In the genomic region with DNA sequence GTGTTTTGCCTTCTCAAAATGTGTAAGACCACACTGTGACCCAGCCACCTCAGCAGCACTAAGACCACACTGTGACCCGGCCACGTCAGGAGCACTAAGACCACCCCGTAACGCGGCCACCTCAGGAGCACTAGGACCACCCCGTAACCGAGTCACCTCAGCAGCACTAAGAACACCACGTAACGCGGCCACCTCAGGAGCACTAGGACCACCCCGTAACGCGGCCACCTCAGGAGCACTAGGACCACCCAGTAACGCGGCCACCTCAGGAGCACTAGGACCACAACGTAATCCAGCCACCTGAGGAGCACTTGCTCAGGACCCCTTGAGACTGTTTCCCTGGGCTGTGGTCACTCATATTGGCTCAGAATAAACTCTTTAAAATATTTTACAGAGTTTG, we compare ENCODE assay signal across 30 cellular contexts.
"Had no signal": no experiment of that assay in that cellular context is flagged by ENCODE, and none has a peak within 500 bp of the region (broad histone marks: within the 10 kb centered on the region; RNA-seq: fewer than 3 reads in every experiment).

No MANE protein-coding gene starts in this region.

- H3K27me3 Mint-ChIP-seq: progenitor cell of endocrine pancreas; stimulated activated memory B cell treated with anti-CD40 and anti-IgM and Interleukin-4, amounts not matched to agents 10 μg/mL and 1 μg/mL and 100 μg/mL, for 72 hours had no signal

- H3K27me3 ChIP-seq: neural progenitor cell, neutrophil, pancreas, right lobe of liver, thyroid gland, tibial nerve, upper lobe of left lung, vagina had no signal

- H3K9me3 ChIP-seq: neutrophil, pancreas, psoas muscle, right lobe of liver, stomach, thoracic aorta, thyroid gland, tibial nerve, upper lobe of left lung, vagina had no signal

- H3K27ac ChIP-seq: neural progenitor cell, neutrophil, pancreas, psoas muscle, right lobe of liver, skin epidermis, spleen, stomach, thoracic aorta, thyroid gland, tibial nerve, upper lobe of left lung, vagina had no signal

- H3K4me3 ChIP-seq: neural progenitor cell, pancreas, psoas muscle, right lobe of liver, skin epidermis, smooth muscle cell, spleen, stomach, thoracic aorta, thyroid gland, tibial nerve, upper lobe of left lung, vagina had no signal

- DNase-seq: naive thymus-derived CD4-positive, alpha-beta T cell; natural killer cell; nucleus accumbens; pancreas; psoas muscle; right lobe of liver; spleen; stimulated activated CD4-positive, alpha-beta T cell treated with anti-CD3 and anti-CD28 coated beads, Interleukin-12 subunit alpha, Interleukin-12 subunit beta, amount 100 ng/mL, for 4 hours; stimulated activated CD4-positive, alpha-beta T cell treated with anti-CD3 and anti-CD28 coated beads, Interleukin-1b, Interleukin-23, amount 100 ng/mL, for 48 hours; stimulated activated CD4-positive, alpha-beta T cell treated with anti-CD3 and anti-CD28 coated beads, Interleukin-4, amount 100 ng/mL, for 1 hour; stimulated activated CD4-positive, alpha-beta T cell treated with anti-CD3 and anti-CD28 coated beads, Interleukin-4, amount 100 ng/mL, for 4 hours; stimulated activated CD8-positive, alpha-beta memory T cell treated with anti-CD3 and anti-CD28 coated beads, Interleukin-4, amount 100 ng/mL, for 48 hours; stimulated activated naive CD4-positive, alpha-beta T cell; stimulated activated naive CD8-positive, alpha-beta T cell treated with anti-CD3 and anti-CD28 coated beads, Interleukin-15, Interleukin-2, amounts not matched to agents 100 U/mL and 50 U/mL, for 24 hours; stomach; thyroid gland; trophoblast cell had no signal

- FAIRE-seq: pancreas, urothelium cell line had no signal

- ATAC-seq: naive thymus-derived CD4-positive, alpha-beta T cell; natural killer cell; pancreas; psoas muscle; right cardiac atrium; right lobe of liver; stimulated activated memory B cell treated with anti-CD40 and anti-IgM and Interleukin-4, amounts not matched to agents 10 μg/mL and 1 μg/mL and 100 μg/mL, for 72 hours; stimulated activated naive CD8-positive, alpha-beta T cell treated with anti-CD3 and anti-CD28 coated beads, Interleukin-15, Interleukin-2, amounts not matched to agents 100 U/mL and 50 U/mL, for 24 hours had no signal

- H3K36me3 ChIP-seq: neural progenitor cell, neutrophil, pancreas, right lobe of liver, spleen, stomach, thoracic aorta, thyroid gland, tibial nerve, upper lobe of left lung, vagina had no signal

- H3K36me3 Mint-ChIP-seq: naive thymus-derived CD4-positive, alpha-beta T cell; natural killer cell; neural progenitor cell; stimulated activated memory B cell treated with anti-CD40 and anti-IgM and Interleukin-4, amounts not matched to agents 10 μg/mL and 1 μg/mL and 100 μg/mL, for 72 hours had no signal

- H3K4me1 Mint-ChIP-seq: naive thymus-derived CD4-positive, alpha-beta T cell; natural killer cell; stimulated activated memory B cell treated with anti-CD40 and anti-IgM and Interleukin-4, amounts not matched to agents 10 μg/mL and 1 μg/mL and 100 μg/mL, for 72 hours had no signal

- H3K4me1 ChIP-seq: pancreas, psoas muscle, right lobe of liver, spleen, thyroid gland, upper lobe of left lung had no signal

- H3K9me3 Mint-ChIP-seq: stimulated activated memory B cell treated with anti-CD40 and anti-IgM and Interleukin-4, amounts not matched to agents 10 μg/mL and 1 μg/mL and 100 μg/mL, for 72 hours had no signal

- H3K9ac ChIP-seq: neural progenitor cell had no signal

- H3K4me2 ChIP-seq: neural progenitor cell, smooth muscle cell had no signal

- H3K4me3 Mint-ChIP-seq: naive thymus-derived CD4-positive, alpha-beta T cell; natural killer cell; nephron; neural progenitor cell; stimulated activated memory B cell treated with anti-CD40 and anti-IgM and Interleukin-4, amounts not matched to agents 10 μg/mL and 1 μg/mL and 100 μg/mL, for 72 hours had no signal

- H3K27ac Mint-ChIP-seq: naive thymus-derived CD4-positive, alpha-beta T cell; natural killer cell; nephron; neural progenitor cell; progenitor cell of endocrine pancreas; stimulated activated memory B cell treated with anti-CD40 and anti-IgM and Interleukin-4, amounts not matched to agents 10 μg/mL and 1 μg/mL and 100 μg/mL, for 72 hours had no signal
